ENCODE assay signal across 9 cellular contexts in genomic region chr21:33478858-33479678, GRCh38. TPM values are rescaled to one million over a fixed set of nuclear protein-coding genes. Genes with fewer than 3 reads are reported as not detected.
DNase-seq lines count a peak whose midpoint lies in the region; ATAC-seq, FAIRE-seq and TF ChIP-seq lines count a peak whose summit lies in the region.
"Had no signal": no experiment of that assay in that cellular context is flagged by ENCODE, and none has a peak within 500 bp of the region (broad histone marks: within the 10 kb centered on the region; RNA-seq: fewer than 3 reads in every experiment).

No MANE protein-coding gene starts in this region.

- no peaks in the 10 kb centered on the region for H4K20me1 ChIP-seq in Karpas-422 (ENCODE audit: insufficient read depth, low read depth, low read length)

- no peaks in the 10 kb centered on the region for H3K9me2 ChIP-seq in Karpas-422 (replicated peaks; ENCODE audit: insufficient read depth, low read length)

- H3K9me3 ChIP-seq in Karpas-422 (ENCODE audit: low read length) = no peaks in the 10 kb centered on the region

- no peaks in the 10 kb centered on the region for H3K36me3 ChIP-seq in Karpas-422 (ENCODE audit: insufficient read depth, low read length)

- ATAC-seq in GM21737 (IDR thresholded peaks at IDR 0.05; ENCODE audit: unreplicated experiment) (peak; percentile 8), WTC11 (peak; percentile 2)

- H3K79me2 ChIP-seq in Karpas-422 (ENCODE audit: low read length) = peaks cover 45% of the 10 kb centered on the region

- no peaks in the 10 kb centered on the region for H3K9me3 Mint-ChIP-seq in WTC11

- no peak for TF ChIP-seq CTCF in WTC11 (IDR thresholded peaks at IDR 0.05)
- TF ChIP-seq CTCF in D721Med (IDR thresholded peaks at IDR 0.05; ENCODE audit: insufficient read depth, missing control alignments) = no peak

- H3K4me3 Mint-ChIP-seq in WTC11 = peak overlapping the region; percentile 79

- CTCF ChIA-PET in WTC11 (lab: Charles Lee) = interaction anchor here (0.5 to 2.1 kb wide), 12 partner anchors 10 to 414 kb away, joined by 3 to 14 read pairs (median 4); partner anchors contain the start of gene DNAJC28

- peaks cover 6% of the 10 kb centered on the region for H3K4me1 Mint-ChIP-seq in WTC11

- FAIRE-seq in D721Med (lab: Jason Lieb, UNC) = no peak
- FAIRE-seq: islet of Langerhans had no signal

- peaks cover 13% of the 10 kb centered on the region for H3K4me1 ChIP-seq in Karpas-422 (ENCODE audit: low read length)

- H3K4me3 ChIP-seq in Karpas-422 (ENCODE audit: low read length) = peak overlapping the region; percentile 99

- DNase-seq in GM03348 (ENCODE audit: low spot score) = peak; percentile 70
- peak; percentile 80 for DNase-seq in Karpas-422
- peak; percentile 69 for DNase-seq in WTC11 (ENCODE audit: low spot score)
- DNase-seq in cerebellum (ENCODE audit: low spot score) = peak; percentile 29
- peak; percentile 23 to 33 for DNase-seq in stimulated activated CD4-positive, alpha-beta T cell treated with anti-CD3 and anti-CD28 coated beads, Interleukin-2, amount 100 ng/mL, for 48 hours
- DNase-seq in D721Med (ENCODE audit: insufficient read length, low spot score) = no peak

- no peaks in the 10 kb centered on the region for H3K36me3 Mint-ChIP-seq in WTC11

- POLR2A ChIA-PET in WTC11 (lab: Charles Lee) = interaction anchor here (0.7 to 3.0 kb wide), 3 partner anchors 12 to 110 kb away, joined by 3 to 15 read pairs (median 4); partner anchors contain the start of gene DNAJC28

- H3K9ac ChIP-seq in Karpas-422 (ENCODE audit: low read length) = peak overlapping the region; percentile 89

- H3K27ac ChIP-seq in Karpas-422 (ENCODE audit: low read length) (peak overlapping the region; percentile 76), layer of hippocampus (ENCODE audit: low read depth, low read length) (peak overlapping the region; percentile 85)

- H3K27ac Mint-ChIP-seq in WTC11 = peak overlapping the region; percentile 53; the same call in 1 of the 2 replicates

- H2AFZ ChIP-seq in Karpas-422 (ENCODE audit: low read length) = peak overlapping the region; percentile 88; the same call in 1 of the 2 replicates

- peak overlapping the region; percentile 88 for H3K4me2 ChIP-seq in Karpas-422 (ENCODE audit: low read depth, low read length, poor library complexity, severe bottlenecking)

- H3K27me3 Mint-ChIP-seq in WTC11 (ENCODE audit: low read depth) = peaks cover 8% of the 10 kb centered on the region

- H3K27me3 ChIP-seq in Karpas-422 (ENCODE audit: low read length) = no peaks in the 10 kb centered on the region
- H3K27me3 ChIP-seq in layer of hippocampus (ENCODE audit: control insufficient read depth, insufficient read depth, low read length) = no peaks in the 10 kb centered on the region

TF ChIP-seq in WTC11, 78 proteins besides CTCF, POLR2A, EP300 and RAD21:
- no peak for TF ChIP-seq RORB (CRISPR knock-in tag; IDR thresholded peaks at IDR 0.05)
- 0 out of 2 replicates have a peak, but pooled peaks have one; percentile 23 for TF ChIP-seq ZNF263 (CRISPR knock-in tag; IDR thresholded peaks at IDR 0.05; ENCODE audit: low read depth)
- TF ChIP-seq, protein P1, sequence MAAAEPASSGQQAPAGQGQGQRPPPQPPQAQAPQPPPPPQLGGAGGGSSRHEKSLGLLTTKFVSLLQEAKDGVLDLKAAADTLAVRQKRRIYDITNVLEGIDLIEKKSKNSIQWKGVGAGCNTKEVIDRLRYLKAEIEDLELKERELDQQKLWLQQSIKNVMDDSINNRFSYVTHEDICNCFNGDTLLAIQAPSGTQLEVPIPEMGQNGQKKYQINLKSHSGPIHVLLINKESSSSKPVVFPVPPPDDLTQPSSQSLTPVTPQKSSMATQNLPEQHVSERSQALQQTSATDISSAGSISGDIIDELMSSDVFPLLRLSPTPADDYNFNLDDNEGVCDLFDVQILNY (CRISPR knock-in tag; IDR thresholded peaks at IDR 0.05) = peak; percentile 53; the same call in 1 of the 2 replicates
- no peak for TF ChIP-seq ELF4 (CRISPR knock-in tag; IDR thresholded peaks at IDR 0.05; ENCODE audit: low read depth)
- TF ChIP-seq, protein P2, sequence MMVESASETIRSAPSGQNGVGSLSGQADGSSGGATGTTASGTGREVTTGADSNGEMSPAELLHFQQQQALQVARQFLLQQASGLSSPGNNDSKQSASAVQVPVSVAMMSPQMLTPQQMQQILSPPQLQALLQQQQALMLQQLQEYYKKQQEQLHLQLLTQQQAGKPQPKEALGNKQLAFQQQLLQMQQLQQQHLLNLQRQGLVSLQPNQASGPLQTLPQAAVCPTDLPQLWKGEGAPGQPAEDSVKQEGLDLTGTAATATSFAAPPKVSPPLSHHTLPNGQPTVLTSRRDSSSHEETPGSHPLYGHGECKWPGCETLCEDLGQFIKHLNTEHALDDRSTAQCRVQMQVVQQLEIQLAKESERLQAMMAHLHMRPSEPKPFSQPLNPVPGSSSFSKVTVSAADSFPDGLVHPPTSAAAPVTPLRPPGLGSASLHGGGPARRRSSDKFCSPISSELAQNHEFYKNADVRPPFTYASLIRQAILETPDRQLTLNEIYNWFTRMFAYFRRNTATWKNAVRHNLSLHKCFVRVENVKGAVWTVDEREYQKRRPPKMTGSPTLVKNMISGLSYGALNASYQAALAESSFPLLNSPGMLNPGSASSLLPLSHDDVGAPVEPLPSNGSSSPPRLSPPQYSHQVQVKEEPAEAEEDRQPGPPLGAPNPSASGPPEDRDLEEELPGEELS (CRISPR knock-in tag; IDR thresholded peaks at IDR 0.05) = peak; percentile 53; the same call in 1 of the 2 replicates
- TF ChIP-seq, protein P3, sequence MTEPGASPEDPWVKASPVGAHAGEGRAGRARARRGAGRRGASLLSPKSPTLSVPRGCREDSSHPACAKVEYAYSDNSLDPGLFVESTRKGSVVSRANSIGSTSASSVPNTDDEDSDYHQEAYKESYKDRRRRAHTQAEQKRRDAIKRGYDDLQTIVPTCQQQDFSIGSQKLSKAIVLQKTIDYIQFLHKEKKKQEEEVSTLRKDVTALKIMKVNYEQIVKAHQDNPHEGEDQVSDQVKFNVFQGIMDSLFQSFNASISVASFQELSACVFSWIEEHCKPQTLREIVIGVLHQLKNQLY (CRISPR knock-in tag; IDR thresholded peaks at IDR 0.05) = 0 out of 2 replicates have a peak, but pooled peaks have one; percentile 35
- 0 out of 2 replicates have a peak, but pooled peaks have one; percentile 53 for TF ChIP-seq KAT7 (CRISPR knock-in tag; IDR thresholded peaks at IDR 0.05; ENCODE audit: borderline replicate concordance)
- TF ChIP-seq, protein P4, sequence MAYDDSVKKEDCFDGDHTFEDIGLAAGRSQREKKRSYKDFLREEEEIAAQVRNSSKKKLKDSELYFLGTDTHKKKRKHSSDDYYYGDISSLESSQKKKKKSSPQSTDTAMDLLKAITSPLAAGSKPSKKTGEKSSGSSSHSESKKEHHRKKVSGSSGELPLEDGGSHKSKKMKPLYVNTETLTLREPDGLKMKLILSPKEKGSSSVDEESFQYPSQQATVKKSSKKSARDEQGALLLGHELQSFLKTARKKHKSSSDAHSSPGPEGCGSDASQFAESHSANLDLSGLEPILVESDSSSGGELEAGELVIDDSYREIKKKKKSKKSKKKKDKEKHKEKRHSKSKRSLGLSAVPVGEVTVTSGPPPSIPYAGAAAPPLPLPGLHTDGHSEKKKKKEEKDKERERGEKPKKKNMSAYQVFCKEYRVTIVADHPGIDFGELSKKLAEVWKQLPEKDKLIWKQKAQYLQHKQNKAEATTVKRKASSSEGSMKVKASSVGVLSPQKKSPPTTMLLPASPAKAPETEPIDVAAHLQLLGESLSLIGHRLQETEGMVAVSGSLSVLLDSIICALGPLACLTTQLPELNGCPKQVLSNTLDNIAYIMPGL (CRISPR knock-in tag; IDR thresholded peaks at IDR 0.05) = 0 out of 2 replicates have a peak, but pooled peaks have one; percentile 43
- TF ChIP-seq TEAD1 (CRISPR knock-in tag; IDR thresholded peaks at IDR 0.05) = 0 out of 2 replicates have a peak, but pooled peaks have one; percentile 26

RNA-seq across cellular contexts. Expression of gene TMEM50B, which starts 0.7 kb away (rescaled TPM):
- 39.9 and 57.5 TPM in 2 replicates for total RNA-seq in Karpas-422 (2014; rRNA removed; shearing (Covaris generic); ENCODE audit: low replicate concordance)
- total RNA-seq in WTC11 (2021) (21.0 to 26.0 TPM (median 25.4 TPM) in 3 replicates), cerebellum (45.0 TPM)

RNA-seq across cellular contexts. Expression of gene DNAJC28, which starts 12.4 kb away (rescaled TPM):
- 0.22 and 0.25 TPM in 2 replicates for total RNA-seq in Karpas-422 (2014; rRNA removed; shearing (Covaris generic); ENCODE audit: low replicate concordance)
- total RNA-seq in WTC11 (2021) (2.6 to 4.0 TPM (median 3.5 TPM) in 3 replicates), cerebellum (5.1 TPM)
